ENCODE assay signal across 15 cellular contexts in the genomic region with DNA sequence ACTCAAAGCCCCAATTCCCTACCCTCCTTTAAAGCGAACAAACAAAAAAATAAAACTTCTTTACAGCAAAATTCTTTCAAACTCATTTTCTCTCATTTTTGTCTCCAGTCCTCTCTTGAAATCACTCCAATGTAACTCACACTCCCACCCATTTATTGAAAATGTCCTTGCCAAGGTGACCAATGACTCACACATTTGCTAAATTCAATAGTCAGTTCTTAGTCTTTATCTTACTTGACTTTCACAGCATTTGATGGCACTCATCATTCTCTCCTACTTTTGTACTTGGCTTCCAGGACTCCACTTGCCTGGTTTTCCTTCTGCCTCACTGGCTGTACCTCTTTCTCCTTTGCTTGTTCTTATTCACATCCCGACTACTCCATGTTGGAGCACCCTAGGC. TPM values are rescaled to one million over a fixed set of nuclear protein-coding genes. Genes with fewer than 3 reads are reported as not detected.
DNase-seq lines count a peak whose midpoint lies in the region; ATAC-seq and TF ChIP-seq lines count a peak whose summit lies in the region.
"Had no signal": no experiment of that assay in that cellular context is flagged by ENCODE, and none has a peak within 500 bp of the region (broad histone marks: within the 10 kb centered on the region; RNA-seq: fewer than 3 reads in every experiment).

No MANE protein-coding gene starts in this region.

- H3K4me3 ChIP-seq in heart left ventricle (no peak overlapping the region), gastrocnemius medialis (no peak overlapping the region), lower lobe of right lung (no peak overlapping the region)

- TF ChIP-seq CTCF in WTC11 (IDR thresholded peaks at IDR 0.05) (no peak), endothelial cell (IDR thresholded peaks at IDR 0.05; ENCODE audit: unreplicated experiment) (no peak), heart left ventricle (IDR thresholded peaks at IDR 0.05) (no peak), osteocyte (IDR thresholded peaks at IDR 0.05) (no peak), gastrocnemius medialis (IDR thresholded peaks at IDR 0.05 in 4 of 5, conservative IDR thresholded peaks at IDR 0.05 in 1 of 5) (no peak), lower lobe of right lung (IDR thresholded peaks at IDR 0.05) (no peak)

- POLR2A ChIA-PET in WTC11 (lab: Charles Lee), result no interaction called here

- H3K36me3 ChIP-seq in heart left ventricle, result peaks cover 0 to 28% (median 0%) of the 10 kb centered on the region in 9 donors
- H3K36me3 ChIP-seq in gastrocnemius medialis, result no peaks in the 10 kb centered on the region
- no peaks in the 10 kb centered on the region for H3K36me3 ChIP-seq in lower lobe of right lung

- no peaks in the 10 kb centered on the region for H3K27me3 Mint-ChIP-seq in WTC11 (ENCODE audit: low read depth)
- H3K27me3 Mint-ChIP-seq in endothelial cell (ENCODE audit: unreplicated experiment), result no peaks in the 10 kb centered on the region
- H3K27me3 Mint-ChIP-seq in osteocyte (ENCODE audit: unreplicated experiment), result no peaks in the 10 kb centered on the region
- no peaks in the 10 kb centered on the region for H3K27me3 Mint-ChIP-seq in activated naive CD8-positive, alpha-beta T cell treated with anti-CD3 and anti-CD28 coated beads, Interleukin-2, amount 50 U/mL, for 24 hours

- TF ChIP-seq POLR2A in heart left ventricle (IDR thresholded peaks at IDR 0.05), result no peak
- TF ChIP-seq POLR2A in gastrocnemius medialis (IDR thresholded peaks at IDR 0.05), result no peak

- peaks cover 9% of the 10 kb centered on the region for H3K4me1 Mint-ChIP-seq in WTC11
- no peaks in the 10 kb centered on the region for H3K4me1 Mint-ChIP-seq in endothelial cell (ENCODE audit: unreplicated experiment)
- peaks cover 44% of the 10 kb centered on the region for H3K4me1 Mint-ChIP-seq in osteocyte (ENCODE audit: unreplicated experiment)
- H3K4me1 Mint-ChIP-seq in activated naive CD8-positive, alpha-beta T cell treated with anti-CD3 and anti-CD28 coated beads, Interleukin-2, amount 50 U/mL, for 24 hours, result no peaks in the 10 kb centered on the region

- no peak for ATAC-seq in WTC11
- ATAC-seq in heart left ventricle, result peak in 3 of 4 donors; percentile 16 to 37 (median 26)
- no peak for ATAC-seq in gastrocnemius medialis
- no peak for ATAC-seq in activated naive CD8-positive, alpha-beta T cell treated with anti-CD3 and anti-CD28 coated beads, Interleukin-2, amount 50 U/mL, for 24 hours
- ATAC-seq in lower lobe of right lung, result no peak

- H3K27ac Mint-ChIP-seq in WTC11, result no peak overlapping the region
- no peak overlapping the region for H3K27ac Mint-ChIP-seq in endothelial cell (ENCODE audit: unreplicated experiment)
- peak overlapping the region; percentile 94 for H3K27ac Mint-ChIP-seq in osteocyte (ENCODE audit: unreplicated experiment)
- no peak overlapping the region for H3K27ac Mint-ChIP-seq in activated naive CD8-positive, alpha-beta T cell treated with anti-CD3 and anti-CD28 coated beads, Interleukin-2, amount 50 U/mL, for 24 hours

- H3K4me3 Mint-ChIP-seq in WTC11 (no peak overlapping the region), endothelial cell (ENCODE audit: unreplicated experiment) (peak overlapping the region; percentile 11), osteocyte (ENCODE audit: unreplicated experiment) (no peak overlapping the region)
- no peak overlapping the region for H3K4me3 Mint-ChIP-seq in activated naive CD8-positive, alpha-beta T cell treated with anti-CD3 and anti-CD28 coated beads, Interleukin-2, amount 50 U/mL, for 24 hours

- H3K4me1 ChIP-seq in heart left ventricle, result peaks cover 0 to 23% (median 9%) of the 10 kb centered on the region in 12 donors
- no peaks in the 10 kb centered on the region for H3K4me1 ChIP-seq in gastrocnemius medialis
- H3K4me1 ChIP-seq in lower lobe of right lung, result no peaks in the 10 kb centered on the region

- peaks cover 31% of the 10 kb centered on the region for H3K9me3 Mint-ChIP-seq in WTC11
- no peaks in the 10 kb centered on the region for H3K9me3 Mint-ChIP-seq in endothelial cell (ENCODE audit: unreplicated experiment)
- H3K9me3 Mint-ChIP-seq in osteocyte (ENCODE audit: unreplicated experiment), result peaks cover 41% of the 10 kb centered on the region
- H3K9me3 Mint-ChIP-seq in activated naive CD8-positive, alpha-beta T cell treated with anti-CD3 and anti-CD28 coated beads, Interleukin-2, amount 50 U/mL, for 24 hours, result peaks cover 46% of the 10 kb centered on the region

- peaks cover 39% of the 10 kb centered on the region for H3K36me3 Mint-ChIP-seq in WTC11
- H3K36me3 Mint-ChIP-seq in endothelial cell (ENCODE audit: low read depth, unreplicated experiment), result peaks cover 34% of the 10 kb centered on the region
- peaks cover 42% of the 10 kb centered on the region for H3K36me3 Mint-ChIP-seq in osteocyte (ENCODE audit: unreplicated experiment)
- peaks cover 7% of the 10 kb centered on the region for H3K36me3 Mint-ChIP-seq in activated naive CD8-positive, alpha-beta T cell treated with anti-CD3 and anti-CD28 coated beads, Interleukin-2, amount 50 U/mL, for 24 hours (ENCODE audit: low read depth)

- WGBS in heart left ventricle, 4 donors, result 88 to 94% (median 91%) methylated on average over 2 of the region's 2 CpGs

- no peaks in the 10 kb centered on the region for H3K27me3 ChIP-seq in heart left ventricle
- no peaks in the 10 kb centered on the region for H3K27me3 ChIP-seq in gastrocnemius medialis
- H3K27me3 ChIP-seq in lower lobe of right lung (ENCODE audit: low read depth), result no peaks in the 10 kb centered on the region

- intact Hi-C loops in heart left ventricle (cut with DNase I) (loop anchor here in 1 of 10 donors (10.0 kb wide), 1 partner anchor 155 kb away; no protein-coding TSS in a partner anchor), gastrocnemius medialis (cut with DNase I; ENCODE audit: low total_unique reads) (no loop called here), lower lobe of right lung (cut with DNase I) (no loop called here)

- in situ Hi-C loops in gastrocnemius medialis (cut with MboI; ENCODE audit: low sequenced_read_pairs in 4 of 4), result loop anchor here (10.0 to 25.0 kb wide), 5 partner anchors 155 to 523 kb away; partner anchors contain the start of genes FBXL5 (in 1 of the 4) and FGFBP2 (in 1 of the 4)

- peaks cover 0 to 41% (median 8%) of the 10 kb centered on the region in 12 donors for H3K9me3 ChIP-seq in heart left ventricle
- no peaks in the 10 kb centered on the region for H3K9me3 ChIP-seq in gastrocnemius medialis
- peaks cover 23% of the 10 kb centered on the region for H3K9me3 ChIP-seq in lower lobe of right lung

- CTCF ChIA-PET in WTC11 (lab: Charles Lee), result no interaction called here

- peak overlapping the region in 7 of 12 donors; percentile 2 to 73 (median 64) for H3K27ac ChIP-seq in heart left ventricle
- peak overlapping the region in 1 of 4 donors; percentile 49 for H3K27ac ChIP-seq in gastrocnemius medialis
- no peak overlapping the region for H3K27ac ChIP-seq in lower lobe of right lung
- H3K27ac ChIP-seq: KMS-11 had no signal

- DNase-seq in WTC11 (ENCODE audit: low spot score) (no peak), endothelial cell (ENCODE audit: low spot score) (no peak), heart left ventricle (no peak), osteocyte (ENCODE audit: extremely low spot score, unreplicated experiment) (no peak), gastrocnemius medialis (no peak), lower lobe of right lung (no peak)
- DNase-seq in activated naive CD8-positive, alpha-beta T cell treated with anti-CD3 and anti-CD28 coated beads, Interleukin-2, amount 50 U/mL, for 24 hours, result no peak
- no peak for DNase-seq in effector CD8-positive, alpha-beta T cell (lab: John Stamatoyannopoulos, UW)
- DNase-seq: DMS79 treated with DMSO at 0.1 percent for 48 hours, MV-4-11, NCI-H187, NCI-H2107, NCI-H226, NCI-H524 treated with DMSO at 0.1 percent for 48 hours had no signal

TF ChIP-seq in WTC11, 78 proteins besides CTCF, POLR2A, EP300 and RAD21:
- no peak for TF ChIP-seq TP53 (CRISPR knock-in tag; IDR thresholded peaks at IDR 0.05)
- TF ChIP-seq CBFB (CRISPR knock-in tag; IDR thresholded peaks at IDR 0.05; ENCODE audit: low read depth), result no peak
- TF ChIP-seq, protein P1, sequence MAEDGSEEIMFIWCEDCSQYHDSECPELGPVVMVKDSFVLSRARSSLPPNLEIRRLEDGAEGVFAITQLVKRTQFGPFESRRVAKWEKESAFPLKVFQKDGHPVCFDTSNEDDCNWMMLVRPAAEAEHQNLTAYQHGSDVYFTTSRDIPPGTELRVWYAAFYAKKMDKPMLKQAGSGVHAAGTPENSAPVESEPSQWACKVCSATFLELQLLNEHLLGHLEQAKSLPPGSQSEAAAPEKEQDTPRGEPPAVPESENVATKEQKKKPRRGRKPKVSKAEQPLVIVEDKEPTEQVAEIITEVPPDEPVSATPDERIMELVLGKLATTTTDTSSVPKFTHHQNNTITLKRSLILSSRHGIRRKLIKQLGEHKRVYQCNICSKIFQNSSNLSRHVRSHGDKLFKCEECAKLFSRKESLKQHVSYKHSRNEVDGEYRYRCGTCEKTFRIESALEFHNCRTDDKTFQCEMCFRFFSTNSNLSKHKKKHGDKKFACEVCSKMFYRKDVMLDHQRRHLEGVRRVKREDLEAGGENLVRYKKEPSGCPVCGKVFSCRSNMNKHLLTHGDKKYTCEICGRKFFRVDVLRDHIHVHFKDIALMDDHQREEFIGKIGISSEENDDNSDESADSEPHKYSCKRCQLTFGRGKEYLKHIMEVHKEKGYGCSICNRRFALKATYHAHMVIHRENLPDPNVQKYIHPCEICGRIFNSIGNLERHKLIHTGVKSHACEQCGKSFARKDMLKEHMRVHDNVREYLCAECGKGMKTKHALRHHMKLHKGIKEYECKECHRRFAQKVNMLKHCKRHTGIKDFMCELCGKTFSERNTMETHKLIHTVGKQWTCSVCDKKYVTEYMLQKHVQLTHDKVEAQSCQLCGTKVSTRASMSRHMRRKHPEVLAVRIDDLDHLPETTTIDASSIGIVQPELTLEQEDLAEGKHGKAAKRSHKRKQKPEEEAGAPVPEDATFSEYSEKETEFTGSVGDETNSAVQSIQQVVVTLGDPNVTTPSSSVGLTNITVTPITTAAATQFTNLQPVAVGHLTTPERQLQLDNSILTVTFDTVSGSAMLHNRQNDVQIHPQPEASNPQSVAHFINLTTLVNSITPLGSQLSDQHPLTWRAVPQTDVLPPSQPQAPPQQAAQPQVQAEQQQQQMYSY (CRISPR knock-in tag; IDR thresholded peaks at IDR 0.05), result peak; percentile 85

RNA-seq across cellular contexts. Expression of gene CC2D2A, which starts 19.9 kb away (rescaled TPM):
- total RNA-seq in WTC11 (2021) (10.2 to 11.9 TPM (median 11.7 TPM) in 3 replicates), endothelial cell (ENCODE audit: unreplicated experiment) (43.0 TPM), heart left ventricle (10 to 100 TPM in 3 of 9 donors, 1 to 10 TPM in 6; 3.1 to 14.4 (median 9.0) TPM), osteocyte (25.5 and 31.2 TPM in 2 replicates), gastrocnemius medialis (1 to 10 TPM; 1.1 to 4.0 (median 2.9) TPM), lower lobe of right lung (21.2 TPM)
- polyA plus RNA-seq in heart left ventricle, result 1 to 10 TPM; 3.4 to 5.6 TPM

Comparison
In these comparisons a context has a peak if more than half of its experiments do, and no peak if none do; other contexts are left out.
1. ATAC-seq: peak in heart left ventricle (3 of 4); none in WTC11 (single experiment), gastrocnemius medialis (0 of 2), activated naive CD8-positive, alpha-beta T cell treated with anti-CD3 and anti-CD28 coated beads, Interleukin-2, amount 50 U/mL, for 24 hours (single experiment) and lower lobe of right lung (0 of 2).